Comparison of ENCODE assay signal across 27 cellular contexts in genomic region chr7:75645570-75645969, GRCh38.
"Had no signal": no experiment of that assay in that cellular context is flagged by ENCODE, and none has a peak within 500 bp of the region (broad histone marks: within the 10 kb centered on the region; RNA-seq: fewer than 3 reads in every experiment).

No MANE protein-coding gene starts in this region.

- H3K9me3 ChIP-seq: testis, thoracic aorta, thyroid gland, upper lobe of left lung, upper lobe of right lung, uterus, vagina had no signal

- H3K36me3 ChIP-seq: stomach, suprapubic skin, thyroid gland, transverse colon, upper lobe of left lung, upper lobe of right lung, uterus, vagina had no signal

- H3K27ac ChIP-seq: stomach, suprapubic skin, testis, thoracic aorta, thyroid gland, tibial artery, tibial nerve, transverse colon, upper lobe of left lung, upper lobe of right lung, uterus, vagina had no signal

- H3K4me3 ChIP-seq: stomach, suprapubic skin, testis, thoracic aorta, thyroid gland, tibial artery, tibial nerve, transverse colon, upper lobe of left lung, upper lobe of right lung, uterus, vagina had no signal

- ATAC-seq: stimulated activated effector memory CD8-positive, alpha-beta T cell treated with anti-CD3 and anti-CD28 coated beads, Interleukin-12 subunit alpha, Interleukin-12 subunit beta, amount 100 ng/mL, for 72 hours; stimulated activated memory B cell treated with anti-CD40 and anti-IgM and Interleukin-4, amounts not matched to agents 10 μg/mL and 1 μg/mL and 100 μg/mL, for 72 hours; stimulated activated naive B cell treated with anti-CD40 and anti-IgM and Interleukin-4, amounts not matched to agents 10 μg/mL and 1 μg/mL and 100 μg/mL, for 72 hours; stimulated activated naive CD8-positive, alpha-beta T cell treated with anti-CD3 and anti-CD28 coated beads, Interleukin-15, amount 100 ng/mL, for 72 hours; stimulated activated naive CD8-positive, alpha-beta T cell treated with anti-CD3 and anti-CD28 coated beads, Interleukin-15, Interleukin-2, amounts not matched to agents 100 U/mL and 50 U/mL, for 24 hours; upper lobe of right lung had no signal

- H3K27me3 ChIP-seq: stomach, suprapubic skin, testis, thyroid gland, tibial artery, tibial nerve, transverse colon, upper lobe of left lung, upper lobe of right lung, uterus, vagina had no signal

- DNase-seq: stimulated activated CD4-positive, alpha-beta T cell treated with anti-CD3 and anti-CD28 coated beads, Interleukin-2, amount 100 ng/mL, for 48 hours; stimulated activated CD4-positive, alpha-beta T cell treated with anti-CD3 and anti-CD28 coated beads, Interleukin-4, amount 100 ng/mL, for 1 hour; stimulated activated CD4-positive, alpha-beta T cell treated with anti-CD3 and anti-CD28 coated beads, Interleukin-4, amount 100 ng/mL, for 24 hours; stimulated activated CD4-positive, alpha-beta T cell treated with anti-CD3 and anti-CD28 coated beads, Interleukin-4, amount 100 ng/mL, for 4 hours; stimulated activated CD8-positive, alpha-beta memory T cell treated with anti-CD3 and anti-CD28 coated beads, Interleukin-4, amount 100 ng/mL, for 48 hours; stimulated activated naive B cell treated with anti-CD40 and anti-IgM and Interleukin-4, amounts not matched to agents 10 μg/mL and 1 μg/mL and 100 μg/mL, for 72 hours; stimulated activated naive CD4-positive, alpha-beta T cell; stimulated activated naive CD4-positive, alpha-beta T cell treated with Interleukin-2 at 50 U/mL for 16 hours; stimulated activated naive CD8-positive, alpha-beta T cell treated with anti-CD3 and anti-CD28 coated beads, Interleukin-15, amount 100 ng/mL, for 72 hours; stimulated activated naive CD8-positive, alpha-beta T cell treated with anti-CD3 and anti-CD28 coated beads, Interleukin-15, Interleukin-2, amounts not matched to agents 100 U/mL and 50 U/mL, for 24 hours; stomach; substantia nigra; testis; thyroid gland; tibial artery; transverse colon; trophoblast cell; upper lobe of left lung; upper lobe of right lung; uterus had no signal

- H3K4me1 ChIP-seq: transverse colon, uterus had no signal

- FAIRE-seq: urothelium cell line had no signal
